ENCODE assay signal across 8 cellular contexts in the genomic region with DNA sequence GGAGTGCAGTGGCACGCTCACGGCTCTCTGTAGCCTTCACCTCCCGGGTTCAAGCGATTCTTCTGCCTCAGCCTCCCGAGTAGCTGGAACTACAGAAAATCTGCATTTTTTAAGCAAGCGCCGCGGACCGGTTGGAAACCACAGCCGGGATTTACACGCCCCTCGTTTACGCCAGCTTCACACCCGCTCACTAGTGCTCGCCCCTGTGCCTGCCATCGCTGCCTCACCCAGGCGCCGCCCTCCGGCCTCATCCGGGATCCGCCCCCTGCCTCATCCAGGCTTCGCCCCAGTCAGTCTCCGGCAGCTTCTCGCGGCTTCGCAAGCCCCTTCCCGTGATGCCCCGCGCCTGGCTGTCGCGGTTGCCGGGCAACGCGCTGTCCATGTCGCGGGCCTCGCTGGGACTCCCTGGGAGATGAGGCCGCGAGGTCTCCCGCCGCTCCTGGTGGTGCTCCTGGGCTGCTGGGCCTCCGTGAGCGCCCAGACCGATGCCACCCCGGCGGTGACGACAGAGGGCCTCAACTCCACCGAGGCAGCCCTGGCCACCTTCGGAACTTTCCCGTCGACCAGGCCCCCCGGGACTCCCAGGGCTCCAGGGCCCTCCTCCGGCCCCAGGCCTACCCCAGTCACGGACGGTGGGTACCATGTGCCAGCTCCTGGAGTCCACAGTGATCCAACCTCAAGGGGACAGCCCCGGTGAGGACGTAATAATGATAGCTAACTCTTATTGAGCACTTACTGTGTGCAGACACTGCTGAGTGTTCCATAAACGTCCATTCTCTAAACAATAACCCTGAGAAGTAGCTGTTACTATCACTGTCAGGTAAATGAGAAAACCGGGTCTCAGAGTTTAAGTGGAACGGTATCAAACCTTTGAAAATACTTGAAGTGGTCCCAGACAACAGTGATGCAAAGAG. TPM values are rescaled to one million over a fixed set of nuclear protein-coding genes. Genes with fewer than 3 reads are reported as not detected.
A peak's percentile ranks its signal among the peaks of the same experiment; 100 is the strongest.
DNase-seq lines count a peak whose midpoint lies in the region; ATAC-seq lines count a peak whose summit lies in the region.

A gene (plus strand): TSS at position 359 of the 914 bp plus-strand sequence. CDS start 54 bp downstream, at position 413.

- H3K9ac ChIP-seq in BLaER1 treated with 17β-estradiol and CSF1 and Interleukin-3, amounts not matched to agents 10 nM and 100 nM: peak within 1 kb of the TSS; percentile 70 to 85 (median 81)

- peak within 1 kb of the TSS; percentile 61 to 84 (median 66) for H3K4me3 ChIP-seq in BLaER1 treated with 17β-estradiol and CSF1 and Interleukin-3, amounts not matched to agents 10 nM and 100 nM

- ATAC-seq in GM19328 (IDR thresholded peaks at IDR 0.05; ENCODE audit: unreplicated experiment): peak; percentile 89
- peak; percentile 86 for ATAC-seq in HG03520 (IDR thresholded peaks at IDR 0.05; ENCODE audit: unreplicated experiment)
- ATAC-seq in left colon: peak; percentile 99

- intact Hi-C loops in left colon (cut with DNase I, micrococcal nuclease): no loop called here

- peak; percentile 93 for DNase-seq in NCI-H526 treated with DMSO at 0.1 percent for 48 hours (lab: John Stamatoyannopoulos, UW)
- DNase-seq in activated CD4-positive, alpha-beta T cell treated with anti-CD3 and anti-CD28 coated beads, Interleukin-2, amount 50 U/mL, for 1 hour: peak; percentile 95
- peak; percentile 92 for DNase-seq in cortex of kidney (lab: John Stamatoyannopoulos, UW)
- DNase-seq in left colon: peak; percentile 98
- peak; percentile 92 to 96 for DNase-seq in stimulated activated CD4-positive, alpha-beta T cell treated with anti-CD3 and anti-CD28 coated beads, Interleukin-1b, Interleukin-23, amount 100 ng/mL, for 4 hours (ENCODE audit: low read depth in 2 of 2)

- H4K20me1 ChIP-seq in BLaER1 treated with 17β-estradiol and CSF1 and Interleukin-3, amounts not matched to agents 10 nM and 100 nM: no peaks in the 10 kb centered on the region

- no peaks in the 10 kb centered on the region for H3K27me3 ChIP-seq in BLaER1 treated with 17β-estradiol and CSF1 and Interleukin-3, amounts not matched to agents 10 nM and 100 nM

- H3K9me3 ChIP-seq in BLaER1 treated with 17β-estradiol and CSF1 and Interleukin-3, amounts not matched to agents 10 nM and 100 nM (replicated peaks in 1 of 11): no peaks in the 10 kb centered on the region

- no peaks in the 10 kb centered on the region for H3K36me3 ChIP-seq in BLaER1 treated with 17β-estradiol and CSF1 and Interleukin-3, amounts not matched to agents 10 nM and 100 nM

- peak within 1 kb of the TSS; percentile 86 to 98 (median 94) for H3K4me2 ChIP-seq in BLaER1 treated with 17β-estradiol and CSF1 and Interleukin-3, amounts not matched to agents 10 nM and 100 nM

- H3K4me1 ChIP-seq in BLaER1 treated with 17β-estradiol and CSF1 and Interleukin-3, amounts not matched to agents 10 nM and 100 nM: peaks cover 23 to 42% (median 29%) of the 10 kb centered on the region in 10 experiments

- peak within 1 kb of the TSS; percentile 68 to 87 (median 72) for H3K27ac ChIP-seq in BLaER1 treated with 17β-estradiol and CSF1 and Interleukin-3, amounts not matched to agents 10 nM and 100 nM

RNA-seq across cellular contexts. Expression of the gene that starts here (rescaled TPM):
- total RNA-seq in left colon: 1 to 10 TPM; 8.0 to 9.1 TPM

Comparison
In these comparisons a context has a peak if more than half of its experiments do, and no peak if none do; other contexts are left out.
1. Peak in every context shown above with its lines: DNase-seq, ATAC-seq, H3K4me3 ChIP-seq and H3K27ac ChIP-seq.